In genomic region chr1:23403355-23403734, GRCh38 we compare ENCODE assay signal across 9 cellular contexts. TPM values are rescaled to one million over a fixed set of nuclear protein-coding genes. Genes with fewer than 3 reads are reported as not detected.
DNase-seq lines count a peak whose midpoint lies in the region; ATAC-seq, FAIRE-seq and TF ChIP-seq lines count a peak whose summit lies in the region.
"Had no signal": no experiment of that assay in that cellular context is flagged by ENCODE, and none has a peak within 500 bp of the region (broad histone marks: within the 10 kb centered on the region; RNA-seq: fewer than 3 reads in every experiment).

No MANE protein-coding gene starts in this region.

- H3K9me3 ChIP-seq in BLaER1 treated with 17β-estradiol and CSF1 and Interleukin-3, amounts not matched to agents 10 nM and 100 nM (replicated peaks in 1 of 11): no peaks in the 10 kb centered on the region
- H3K9me3 ChIP-seq in PC-9 (ENCODE audit: insufficient read depth, low read depth) (no peaks in the 10 kb centered on the region), esophagus muscularis mucosa (no peaks in the 10 kb centered on the region), parathyroid adenoma (ENCODE audit: control insufficient read depth, low read length) (no peaks in the 10 kb centered on the region)

- TF ChIP-seq POLR2A in esophagus muscularis mucosa (IDR thresholded peaks at IDR 0.05; ENCODE audit: low read depth): no peak

- no peak for ATAC-seq in HG02840 (IDR thresholded peaks at IDR 0.05; ENCODE audit: low FRiP score, unreplicated experiment)
- no peak for ATAC-seq in GM18909 (IDR thresholded peaks at IDR 0.05; ENCODE audit: poor library complexity, unreplicated experiment)

- no peak for DNase-seq in PC-9
- DNase-seq in esophagus muscularis mucosa (ENCODE audit: extremely low spot score): no peak
- DNase-seq in activated CD4-positive, alpha-beta T cell treated with anti-CD3 and anti-CD28 coated beads for 48 hours: no peak
- DNase-seq in RCC 7860 (ENCODE audit: low spot score): no peak

- H2AFZ ChIP-seq in PC-9: no peak overlapping the region
- no peak overlapping the region for H2AFZ ChIP-seq in parathyroid adenoma

- TF ChIP-seq CTCF in PC-9 (conservative IDR thresholded peaks at IDR 0.05) (no peak), esophagus muscularis mucosa (IDR thresholded peaks at IDR 0.05) (no peak), parathyroid adenoma (IDR thresholded peaks at IDR 0.05) (no peak)

- H3K27me3 ChIP-seq in BLaER1 treated with 17β-estradiol and CSF1 and Interleukin-3, amounts not matched to agents 10 nM and 100 nM: no peaks in the 10 kb centered on the region
- H3K27me3 ChIP-seq in PC-9 (ENCODE audit: insufficient read depth, low read depth): no peaks in the 10 kb centered on the region
- H3K27me3 ChIP-seq in esophagus muscularis mucosa: no peaks in the 10 kb centered on the region
- no peaks in the 10 kb centered on the region for H3K27me3 ChIP-seq in parathyroid adenoma (ENCODE audit: control insufficient read depth, insufficient read depth, low read length)

- H3K9ac ChIP-seq in BLaER1 treated with 17β-estradiol and CSF1 and Interleukin-3, amounts not matched to agents 10 nM and 100 nM: peak overlapping the region in 2 of 11 experiments; percentile 26 to 49; a peak in 2 of 22 replicates
- H3K9ac ChIP-seq in parathyroid adenoma: no peak overlapping the region

- no peaks in the 10 kb centered on the region for H4K20me1 ChIP-seq in BLaER1 treated with 17β-estradiol and CSF1 and Interleukin-3, amounts not matched to agents 10 nM and 100 nM
- no peaks in the 10 kb centered on the region for H4K20me1 ChIP-seq in PC-9 (ENCODE audit: insufficient read depth)

- POLR2A ChIA-PET in PC-9 (lab: Charles Lee; ENCODE audit: unreplicated experiment): interaction anchor here (0.5 to 1.4 kb wide), 7 partner anchors 34 to 328 kb away, joined by 3 to 25 read pairs (median 4); partner anchors contain the start of genes HNRNPR and ZNF436

- TF ChIP-seq EP300 in esophagus muscularis mucosa (IDR thresholded peaks at IDR 0.05): no peak

- no peaks in the 10 kb centered on the region for H3K79me2 ChIP-seq in PC-9 (ENCODE audit: low read depth)
- no peaks in the 10 kb centered on the region for H3K79me2 ChIP-seq in parathyroid adenoma

- H3K4me3 ChIP-seq in BLaER1 treated with 17β-estradiol and CSF1 and Interleukin-3, amounts not matched to agents 10 nM and 100 nM: no peak overlapping the region
- H3K4me3 ChIP-seq in PC-9: peak overlapping the region; percentile 23; the same call in 1 of the 2 replicates
- H3K4me3 ChIP-seq in esophagus muscularis mucosa: peak overlapping the region in 2 of 4 donors; percentile 27 to 35
- no peak overlapping the region for H3K4me3 ChIP-seq in parathyroid adenoma (ENCODE audit: low read depth, low read length)
- H3K4me3 ChIP-seq: GM12878 had no signal

- CTCF ChIA-PET in PC-9 (lab: Charles Lee): interaction anchor here (0.6 to 1.4 kb wide), 10 partner anchors 9 to 983 kb away, joined by 3 to 10 read pairs (median 4); partner anchors contain the start of genes HNRNPR and ZNF436

- peak overlapping the region; percentile 18 to 79 (median 48); a peak in 21 of 22 replicates for H3K4me2 ChIP-seq in BLaER1 treated with 17β-estradiol and CSF1 and Interleukin-3, amounts not matched to agents 10 nM and 100 nM
- H3K4me2 ChIP-seq in PC-9 (peak overlapping the region; percentile 71), parathyroid adenoma (ENCODE audit: low read length) (peak overlapping the region; percentile 45)

- H3K36me3 ChIP-seq in BLaER1 treated with 17β-estradiol and CSF1 and Interleukin-3, amounts not matched to agents 10 nM and 100 nM: no peaks in the 10 kb centered on the region
- H3K36me3 ChIP-seq in PC-9 (ENCODE audit: low read depth) (no peaks in the 10 kb centered on the region), esophagus muscularis mucosa (peaks cover 0 to 36% (median 1%) of the 10 kb centered on the region in 4 donors), parathyroid adenoma (ENCODE audit: control insufficient read depth, insufficient read depth, low read length) (no peaks in the 10 kb centered on the region)

- no peak for FAIRE-seq in RCC 7860 (lab: Jason Lieb, UNC)

- TSS peak; percentile 19 for BruUV-seq in PC-9 (replicated peaks; lab: Mats Ljungman, UMichigan)

- 76% methylated on average over 4 of the region's 4 CpGs for WGBS in esophagus muscularis mucosa

- no peaks in the 10 kb centered on the region for H3K9me2 ChIP-seq in PC-9 (ENCODE audit: insufficient read depth)

- H3K4me1 ChIP-seq in BLaER1 treated with 17β-estradiol and CSF1 and Interleukin-3, amounts not matched to agents 10 nM and 100 nM: peaks cover 23 to 42% (median 34%) of the 10 kb centered on the region in 10 experiments
- H3K4me1 ChIP-seq in PC-9 (replicated peaks; ENCODE audit: insufficient read depth): peaks cover 31% of the 10 kb centered on the region
- peaks cover 31 to 49% (median 42%) of the 10 kb centered on the region in 4 donors for H3K4me1 ChIP-seq in esophagus muscularis mucosa
- peaks cover 7% of the 10 kb centered on the region for H3K4me1 ChIP-seq in parathyroid adenoma

- intact Hi-C loops in PC-9 (cut with micrococcal nuclease; ENCODE audit: unreplicated experiment) (loop anchor here (1.0 to 5.0 kb wide), 3 partner anchors 26 to 74 kb away; no protein-coding TSS in a partner anchor), esophagus muscularis mucosa (cut with DNase I) (loop anchor here (5.0 kb wide), 1 partner anchor 36 kb away; the partner anchor contains the start of gene ZNF436)

- peaks cover 23% of the 10 kb centered on the region for H3F3A ChIP-seq in PC-9 (ENCODE audit: insufficient read depth, low read depth)

- H3K27ac ChIP-seq in BLaER1 treated with 17β-estradiol and CSF1 and Interleukin-3, amounts not matched to agents 10 nM and 100 nM: no peak overlapping the region; a peak in 1 of 22 replicates
- H3K27ac ChIP-seq in PC-9: peak overlapping the region; percentile 73
- peak overlapping the region; percentile 54 to 75 (median 66) for H3K27ac ChIP-seq in esophagus muscularis mucosa (replicated peaks in 1 of 4)
- H3K27ac ChIP-seq in parathyroid adenoma: peak overlapping the region; percentile 45

RNA-seq across cellular contexts. Expression of gene TCEA3, which starts 21.2 kb away (rescaled TPM):
- total RNA-seq in PC-9 (2021): 2.7 and 3.5 TPM in 2 replicates
- total RNA-seq in esophagus muscularis mucosa: 10 to 100 TPM; 16.7 to 24.1 (median 20.9) TPM

RNA-seq across cellular contexts. Expression of gene ZNF436, which starts 33.7 kb away (rescaled TPM):
- 12.2 and 14.0 TPM in 2 replicates for total RNA-seq in PC-9 (2021)
- 10 to 100 TPM; 13.7 to 36.8 (median 16.4) TPM for total RNA-seq in esophagus muscularis mucosa

RNA-seq across cellular contexts. Expression of gene HNRNPR, which starts 59.3 kb away (rescaled TPM):
- total RNA-seq in PC-9 (2021) (149 and 198 TPM in 2 replicates), esophagus muscularis mucosa (10 to 100 TPM; 59.8 to 75.7 (median 69.4) TPM)

Comparison
In these comparisons a context has a peak if more than half of its experiments do, and no peak if none do; other contexts are left out.
1. H3K27ac ChIP-seq: peak in PC-9 (single experiment), esophagus muscularis mucosa (4 of 4) and parathyroid adenoma (single experiment); none in BLaER1 treated with 17β-estradiol and CSF1 and Interleukin-3, amounts not matched to agents 10 nM and 100 nM (0 of 11).
2. Peak in every context shown above with its lines, with median percentiles within 50 percentile points of each other: H3K4me2 ChIP-seq.